ENCODE assay signal across 14 cellular contexts in genomic region chr20:11267762-11268335, GRCh38.
DNase-seq lines count a peak whose midpoint lies in the region; ATAC-seq, FAIRE-seq and TF ChIP-seq lines count a peak whose summit lies in the region.
"Had no signal": no experiment of that assay in that cellular context is flagged by ENCODE, and none has a peak within 500 bp of the region (broad histone marks: within the 10 kb centered on the region; RNA-seq: fewer than 3 reads in every experiment).

No MANE protein-coding gene starts in this region.

- POLR2A ChIA-PET in HepG2 (lab: Yijun Ruan, JAX) = interaction anchor here (1.3 to 1.7 kb wide), 3 partner anchors 593 to 834 kb away, joined by 4 to 6 read pairs (median 4); partner anchors contain the start of gene MKKS

- no peak overlapping the region for H3K4me2 ChIP-seq in HepG2 (ENCODE audit: low read depth, low read length)
- no peak overlapping the region for H3K4me2 ChIP-seq in mesenchymal stem cell (ENCODE audit: low read length, poor library complexity, severe bottlenecking)

- H3K36me3 ChIP-seq in HepG2 (replicated peaks in 1 of 2; ENCODE audit: control insufficient read depth in 1 of 2, insufficient read depth in 2 of 2, low read length in 2 of 2) (no peaks in the 10 kb centered on the region), right lobe of liver (no peaks in the 10 kb centered on the region), mesenchymal stem cell (ENCODE audit: control insufficient read depth in 1 of 2, insufficient read depth in 2 of 2, low read depth in 1 of 2, low read length in 2 of 2) (no peaks in the 10 kb centered on the region)
- H3K36me3 ChIP-seq: transverse colon had no signal

- H3K4ac ChIP-seq in mesenchymal stem cell (ENCODE audit: low read depth in 1 of 2, low read length in 2 of 2) = peak overlapping the region; percentile 13 to 41

- TF ChIP-seq RAD21 in HepG2 (CRISPR knock-in tag; IDR thresholded peaks at IDR 0.05) = no peak

- ATAC-seq in HepG2 (no peak; the same call in 2 of the 3 replicates), right lobe of liver (no peak), HG03439 (IDR thresholded peaks at IDR 0.05; ENCODE audit: unreplicated experiment) (no peak)

- H2BK15ac ChIP-seq in mesenchymal stem cell (ENCODE audit: low read depth, poor library complexity, severe bottlenecking) = no peak overlapping the region

- H3K79me1 ChIP-seq in mesenchymal stem cell (replicated peaks; ENCODE audit: low read length, poor library complexity, severe bottlenecking) = no peaks in the 10 kb centered on the region

- in situ Hi-C loops in HepG2 (cut with HindIII; ENCODE audit: extremely low pct_ligation_motif_present, low pct_unique_long_range_greater_than_20kb) = no loop called here

- peak overlapping the region; percentile 9 for H2AK5ac ChIP-seq in mesenchymal stem cell (ENCODE audit: low read length, severe bottlenecking)

- no peak for TF ChIP-seq POLR2A in HepG2 (IDR thresholded peaks at IDR 0.05; ENCODE audit: insufficient read depth in 1 of 2, low read depth in 2 of 2, low read length in 2 of 2)
- TF ChIP-seq POLR2A in right lobe of liver (IDR thresholded peaks at IDR 0.05) = no peak

- H3K14ac ChIP-seq in mesenchymal stem cell (ENCODE audit: low read length in 2 of 2) = peak overlapping the region in 1 of 2 experiments; percentile 53

- H3K79me2 ChIP-seq in HepG2 (ENCODE audit: insufficient read depth, low read length) = no peaks in the 10 kb centered on the region

- no peak for TF ChIP-seq CTCF in HepG2 (CRISPR knock-in tag; IDR thresholded peaks at IDR 0.05)
- TF ChIP-seq CTCF in right lobe of liver (IDR thresholded peaks at IDR 0.05) = no peak

- H3K27me3 ChIP-seq in HepG2 (ENCODE audit: control insufficient read depth in 1 of 2, insufficient read depth in 2 of 2, low read length in 2 of 2) (peaks cover 0 to 8% of the 10 kb centered on the region in 2 experiments; a peak in 1 of 5 replicates), right lobe of liver (no peaks in the 10 kb centered on the region), mesenchymal stem cell (ENCODE audit: control insufficient read depth in 1 of 2, insufficient read depth in 1 of 2, low read length in 2 of 2) (peaks cover 0 to 11% of the 10 kb centered on the region in 2 experiments)
- H3K27me3 ChIP-seq: transverse colon had no signal

- TF ChIP-seq EP300 in HepG2 (IDR thresholded peaks at IDR 0.05; ENCODE audit: low read depth in 2 of 2, low read length in 2 of 2) = no peak
- no peak for TF ChIP-seq EP300 in HepG2 (CRISPR knock-in tag; IDR thresholded peaks at IDR 0.05; ENCODE audit: borderline replicate concordance)

- 27% methylated on average over 4 of the region's 4 CpGs for WGBS in HepG2 (ENCODE audit: low lambda C conversion rate)
- 45% methylated on average over 4 of the region's 4 CpGs for WGBS in right lobe of liver (ENCODE audit: insufficient coverage, low coverage, low lambda C conversion rate, missing lambda C conversion rate)
- 70% methylated on average over 4 of the region's 4 CpGs for WGBS in mesenchymal stem cell

- BruUV-seq in HepG2 (replicated peaks; lab: Mats Ljungman, UMichigan) = no TSS peak

- H2BK12ac ChIP-seq in mesenchymal stem cell (ENCODE audit: low read length in 2 of 2) = peak overlapping the region; percentile 60 to 92

- peak overlapping the region; percentile 52 to 64 for H3K18ac ChIP-seq in mesenchymal stem cell (ENCODE audit: low read depth in 1 of 2, low read length in 2 of 2)

- FAIRE-seq in HepG2 (lab: Jason Lieb, UNC) = no peak
- FAIRE-seq: A204.1, D721Med had no signal

- H2BK5ac ChIP-seq in mesenchymal stem cell (ENCODE audit: low read depth, low read length, poor library complexity, severe bottlenecking) = no peak overlapping the region

- no peak overlapping the region for H2BK120ac ChIP-seq in mesenchymal stem cell (ENCODE audit: low read depth, low read length)

- no peak overlapping the region for H2AFZ ChIP-seq in HepG2 (ENCODE audit: low read length)
- no peak overlapping the region for H2AFZ ChIP-seq in mesenchymal stem cell (ENCODE audit: low read depth, low read length)

- DNase-seq in HepG2 (ENCODE audit: low spot score) (no peak), right lobe of liver (no peak), mesenchymal stem cell (no peak), foreskin melanocyte (no peak), inferior parietal cortex (ENCODE audit: extremely low spot score) (no peak), HCEC 1CT (no peak)
- DNase-seq: activated CD4-positive, CD25-positive, alpha-beta regulatory T cell treated with anti-CD3 and anti-CD28 coated beads, Interleukin-2, amount 50 U/mL, for 72 hours; activated T-cell treated with anti-CD3 and anti-CD28 coated beads, Interleukin-2, amount 50 U/mL, for 72 hours; NCI-H1105 treated with DMSO at 0.1 percent for 48 hours; transverse colon had no signal

- H3K4me3 ChIP-seq in HepG2 (replicated peaks in 1 of 3; ENCODE audit: insufficient read depth in 1 of 3, low read depth in 2 of 3, low read length in 3 of 3) (no peak overlapping the region), right lobe of liver (no peak overlapping the region), mesenchymal stem cell (ENCODE audit: insufficient read depth in 1 of 2, low read depth in 1 of 2, low read length in 2 of 2) (no peak overlapping the region)
- H3K4me3 ChIP-seq: transverse colon had no signal

- H3K9ac ChIP-seq in HepG2 (ENCODE audit: insufficient read depth, low read depth, low read length) = no peak overlapping the region
- H3K9ac ChIP-seq in mesenchymal stem cell (ENCODE audit: low read length) = no peak overlapping the region

- H4K91ac ChIP-seq in mesenchymal stem cell (ENCODE audit: low read length) = peak overlapping the region; percentile 77

- no peak overlapping the region for H3K23ac ChIP-seq in mesenchymal stem cell (ENCODE audit: low read length in 2 of 2)

- CTCF ChIA-PET in HepG2 (lab: Yijun Ruan, JAX; ENCODE audit: low intra/inter-chr PET ratio, low total read pairs) = no interaction called here

- intact Hi-C loops in HepG2 (cut with micrococcal nuclease; ENCODE audit: unreplicated experiment) = loop anchor here (1.0 kb wide), 1 partner anchor 597 kb away; no protein-coding TSS in a partner anchor
- intact Hi-C loops in right lobe of liver (cut with DNase I) = no loop called here

- H3K4me1 ChIP-seq in HepG2 (ENCODE audit: insufficient read depth, low read length) (peaks cover 14% of the 10 kb centered on the region), right lobe of liver (no peaks in the 10 kb centered on the region), mesenchymal stem cell (ENCODE audit: control insufficient read depth, insufficient read depth, low read depth, low read length) (peaks cover 16% of the 10 kb centered on the region)

- no peaks in the 10 kb centered on the region for H3K9me3 ChIP-seq in HepG2 (ENCODE audit: low read length)
- H3K9me3 ChIP-seq in right lobe of liver = no peaks in the 10 kb centered on the region
- H3K9me3 ChIP-seq in mesenchymal stem cell (ENCODE audit: control insufficient read depth, low read length) = no peaks in the 10 kb centered on the region
- H3K9me3 ChIP-seq: transverse colon had no signal

- H4K20me1 ChIP-seq in HepG2 (ENCODE audit: insufficient read depth, low read length) = no peaks in the 10 kb centered on the region

- H3K27ac ChIP-seq in HepG2 (ENCODE audit: extremely low read length, insufficient read depth, low read length) = no peak overlapping the region
- H3K27ac ChIP-seq in right lobe of liver = no peak overlapping the region
- H3K27ac ChIP-seq in cingulate gyrus (ENCODE audit: low read depth, low read length) = peak overlapping the region; percentile 4
- peak overlapping the region; percentile 36 for H3K27ac ChIP-seq in mesenchymal stem cell (ENCODE audit: low read length, poor library complexity, severe bottlenecking)

- peak overlapping the region; percentile 45 for H4K8ac ChIP-seq in mesenchymal stem cell (ENCODE audit: low read length)

TF ChIP-seq in HepG2, 621 proteins besides CTCF, POLR2A, EP300 and RAD21 (continues in another document):
- TF ChIP-seq NCOA1 (CRISPR knock-in tag; IDR thresholded peaks at IDR 0.05) (no peak), DZIP1 (CRISPR knock-in tag; IDR thresholded peaks at IDR 0.05) (0 out of 2 replicates have a peak, but pooled peaks have one; percentile 35), SUZ12 (IDR thresholded peaks at IDR 0.05; ENCODE audit: low read depth, low read length) (no peak), FOXA3 (CRISPR knock-in tag; IDR thresholded peaks at IDR 0.05) (no peak), SMAD1 (CRISPR knock-in tag; IDR thresholded peaks at IDR 0.05; ENCODE audit: borderline replicate concordance, low read depth) (no peak), PHF20 (CRISPR knock-in tag; IDR thresholded peaks at IDR 0.05) (0 out of 2 replicates have a peak, but pooled peaks have one; percentile 11), PRPF4 (IDR thresholded peaks at IDR 0.05; ENCODE audit: low read depth, low read length, poor library complexity, severe bottlenecking) (no peak)

Comparison
In these comparisons a context has a peak if more than half of its experiments do, and no peak if none do; other contexts are left out.
1. H3K27ac ChIP-seq: peak in cingulate gyrus (single experiment) and mesenchymal stem cell (single experiment); none in HepG2 (single experiment) and right lobe of liver (0 of 3).